In genomic region chr5:50958852-50959457, GRCh38 we compare ENCODE assay signal across 8 cellular contexts.
DNase-seq lines count a peak whose midpoint lies in the region; ATAC-seq and TF ChIP-seq lines count a peak whose summit lies in the region.

No MANE protein-coding gene starts in this region.

- DNase-seq in AG08396 (ENCODE audit: low spot score) = peak; percentile 35
- DNase-seq in LoVo (ENCODE audit: low spot score) = peak; percentile 53
- DNase-seq in SW 1271 (lab: John Stamatoyannopoulos, UW) = peak; percentile 6 to 66
- DNase-seq in hepatic stellate cell (ENCODE audit: low spot score) = peak; percentile 21
- peak in 1 of 2 donors; percentile 60 for DNase-seq in tibial nerve (ENCODE audit: low spot score in 2 of 2)
- no peak for DNase-seq in NCI-H1048 (lab: John Stamatoyannopoulos, UW)

- 31 to 32% methylated on average over 5 of the region's 5 CpGs for WGBS in tibial nerve, 2 donors

- ATAC-seq in HG02938 (IDR thresholded peaks at IDR 0.05; ENCODE audit: unreplicated experiment) = no peak

- H3K9me3 ChIP-seq in tibial nerve = no peaks in the 10 kb centered on the region

- peaks cover 0 to 48% of the 10 kb centered on the region in 2 donors for H3K27me3 ChIP-seq in tibial nerve

- no peaks in the 10 kb centered on the region for H3K36me3 ChIP-seq in tibial nerve

- no peak overlapping the region for H3K4me3 ChIP-seq in tibial nerve

- no peak for TF ChIP-seq EP300 in tibial nerve (IDR thresholded peaks at IDR 0.05)

- H3K27ac ChIP-seq in tibial nerve = no peak overlapping the region

- TF ChIP-seq CTCF in GM12872 (IDR thresholded peaks at IDR 0.05; ENCODE audit: insufficient read depth, low read depth, low read length) = peak; percentile 51; the same call in 1 of the 3 replicates
- TF ChIP-seq CTCF in tibial nerve (IDR thresholded peaks at IDR 0.05) = peak; percentile 18 to 58 (median 28)

- no peak for TF ChIP-seq POLR2A in tibial nerve (IDR thresholded peaks at IDR 0.05)

- H3K4me1 ChIP-seq in tibial nerve = peaks cover 0 to 13% (median 5%) of the 10 kb centered on the region in 4 donors
